ENCODE assay signal across 19 cellular contexts in genomic region chr1:5734414-5734813, GRCh38.
A peak's percentile ranks its signal among the peaks of the same experiment; 100 is the strongest.
DNase-seq lines count a peak whose midpoint lies in the region; ATAC-seq, FAIRE-seq and TF ChIP-seq lines count a peak whose summit lies in the region.
"Had no signal": no experiment of that assay in that cellular context is flagged by ENCODE, and none has a peak within 500 bp of the region (broad histone marks: within the 10 kb centered on the region; RNA-seq: fewer than 3 reads in every experiment).

No MANE protein-coding gene starts in this region.

- no peak overlapping the region for H3K4me3 ChIP-seq in right lobe of liver
- no peak overlapping the region for H3K4me3 ChIP-seq in HepG2 (replicated peaks in 1 of 3; ENCODE audit: insufficient read depth in 1 of 3, low read depth in 2 of 3, low read length in 3 of 3)
- no peak overlapping the region for H3K4me3 ChIP-seq in kidney (ENCODE audit: low read length in 2 of 2)
- H3K4me3 ChIP-seq in GM23338, result no peak overlapping the region
- H3K4me3 ChIP-seq: BLaER1, HAP-1 had no signal

- no peaks in the 10 kb centered on the region for H3F3A ChIP-seq in GM23338 (replicated peaks; ENCODE audit: low read depth)

- peaks cover 2% of the 10 kb centered on the region; the same call in 2 of the 3 replicates for H3K9me3 Mint-ChIP-seq in GM23338
- H3K9me3 Mint-ChIP-seq: CD14-positive monocyte had no signal

- TF ChIP-seq RAD21 in HepG2 (CRISPR knock-in tag; IDR thresholded peaks at IDR 0.05), result no peak

- no peak overlapping the region for H3K27ac ChIP-seq in right lobe of liver
- H3K27ac ChIP-seq in HepG2 (ENCODE audit: extremely low read length, insufficient read depth, low read length), result no peak overlapping the region
- no peak overlapping the region for H3K27ac ChIP-seq in kidney (ENCODE audit: low read depth in 2 of 2, low read length in 2 of 2)
- no peak overlapping the region for H3K27ac ChIP-seq in GM23338 (ENCODE audit: low read depth)
- H3K27ac ChIP-seq: BLaER1, HL-60 had no signal

- no TSS peak for BruUV-seq in HepG2 (replicated peaks; lab: Mats Ljungman, UMichigan)

- no peaks in the 10 kb centered on the region for H3K27me3 ChIP-seq in right lobe of liver
- H3K27me3 ChIP-seq in HepG2 (ENCODE audit: control insufficient read depth in 1 of 2, insufficient read depth in 2 of 2, low read length in 2 of 2), result peaks cover 2 to 35% of the 10 kb centered on the region in 2 experiments; a peak in 3 of 5 replicates
- H3K27me3 ChIP-seq in GM23338 (ENCODE audit: insufficient read depth), result no peaks in the 10 kb centered on the region
- H3K27me3 ChIP-seq: BLaER1 had no signal

- H3K79me2 ChIP-seq in HepG2 (ENCODE audit: insufficient read depth, low read length) (no peaks in the 10 kb centered on the region), GM23338 (replicated peaks; ENCODE audit: insufficient read depth) (no peaks in the 10 kb centered on the region)

- H3K36me3 ChIP-seq in right lobe of liver (no peaks in the 10 kb centered on the region), HepG2 (replicated peaks in 1 of 2; ENCODE audit: control insufficient read depth in 1 of 2, insufficient read depth in 2 of 2, low read length in 2 of 2) (no peaks in the 10 kb centered on the region), kidney (ENCODE audit: control insufficient read depth in 1 of 2, insufficient read depth in 2 of 2, low read length in 2 of 2) (no peaks in the 10 kb centered on the region), GM23338 (ENCODE audit: insufficient read depth) (peaks cover 4% of the 10 kb centered on the region; the same call in 1 of the 2 replicates)
- H3K36me3 ChIP-seq: BLaER1, HAP-1 had no signal

- no peak for TF ChIP-seq CTCF in right lobe of liver (IDR thresholded peaks at IDR 0.05)
- TF ChIP-seq CTCF in HepG2 (CRISPR knock-in tag; IDR thresholded peaks at IDR 0.05), result no peak
- TF ChIP-seq CTCF in kidney (IDR thresholded peaks at IDR 0.05; ENCODE audit: borderline replicate concordance, extremely low read depth, insufficient read depth), result no peak
- no peak for TF ChIP-seq CTCF in GM23338 (conservative IDR thresholded peaks at IDR 0.05; ENCODE audit: low read depth in 2 of 2)

- no peak overlapping the region for H3K27ac Mint-ChIP-seq in GM23338
- H3K27ac Mint-ChIP-seq: CD14-positive monocyte; CD4-positive, alpha-beta memory T cell had no signal

- H3K36me3 Mint-ChIP-seq in GM23338 (ENCODE audit: low read depth), result no peaks in the 10 kb centered on the region
- H3K36me3 Mint-ChIP-seq: CD14-positive monocyte; CD4-positive, alpha-beta memory T cell had no signal

- POLR2A ChIA-PET in HepG2 (lab: Yijun Ruan, JAX), result no interaction called here

- TF ChIP-seq POLR2A in right lobe of liver (IDR thresholded peaks at IDR 0.05) (no peak), HepG2 (IDR thresholded peaks at IDR 0.05; ENCODE audit: insufficient read depth in 1 of 2, low read depth in 2 of 2, low read length in 2 of 2) (no peak)

- ATAC-seq in right lobe of liver, result no peak
- no peak for ATAC-seq in HepG2
- ATAC-seq in GM23338, result no peak
- no peak for ATAC-seq in HG02678 (IDR thresholded peaks at IDR 0.05; ENCODE audit: unreplicated experiment)

- H3K4me1 Mint-ChIP-seq in GM23338, result no peaks in the 10 kb centered on the region
- H3K4me1 Mint-ChIP-seq: CD14-positive monocyte had no signal

- CTCF ChIA-PET in HepG2 (lab: Yijun Ruan, JAX; ENCODE audit: low intra/inter-chr PET ratio, low total read pairs), result no interaction called here

- no peaks in the 10 kb centered on the region for H3K9me2 ChIP-seq in GM23338 (ENCODE audit: insufficient read depth)

- intact Hi-C loops in right lobe of liver (cut with DNase I), result no loop called here
- intact Hi-C loops in HepG2 (cut with micrococcal nuclease; ENCODE audit: unreplicated experiment), result no loop called here
- intact Hi-C loops in kidney (cut with DNase I), result no loop called here
- intact Hi-C loops in posterior vena cava (cut with DNase I), result no loop called here

- TF ChIP-seq EP300 in HepG2 (IDR thresholded peaks at IDR 0.05; ENCODE audit: low read depth in 2 of 2, low read length in 2 of 2) (no peak), HepG2 (CRISPR knock-in tag; IDR thresholded peaks at IDR 0.05; ENCODE audit: borderline replicate concordance) (no peak)

- peaks cover 5% of the 10 kb centered on the region for H3K27me3 Mint-ChIP-seq in GM23338 (ENCODE audit: insufficient read depth, low read depth, poor library complexity)

- FAIRE-seq in HepG2 (lab: Jason Lieb, UNC) (no peak), kidney (lab: Jason Lieb, UNC) (no peak)
- FAIRE-seq: GM12892, GM18507 had no signal

- in situ Hi-C loops in HepG2 (cut with HindIII; ENCODE audit: extremely low pct_ligation_motif_present, low pct_unique_long_range_greater_than_20kb), result no loop called here

- H3K9me3 ChIP-seq in right lobe of liver, result no peaks in the 10 kb centered on the region
- no peaks in the 10 kb centered on the region for H3K9me3 ChIP-seq in HepG2 (ENCODE audit: low read length)
- H3K9me3 ChIP-seq in kidney (ENCODE audit: control insufficient read depth in 1 of 2, low read length in 2 of 2), result no peaks in the 10 kb centered on the region
- H3K9me3 ChIP-seq: BLaER1, HAP-1 had no signal

- WGBS in right lobe of liver (ENCODE audit: insufficient coverage, low coverage, low lambda C conversion rate, missing lambda C conversion rate), result 35% methylated on average over 4 of the region's 8 CpGs
- WGBS in HepG2 (ENCODE audit: low lambda C conversion rate), result 3% methylated on average over 6 of the region's 8 CpGs

- H3K4me2 ChIP-seq in HepG2 (ENCODE audit: low read depth, low read length) (no peak overlapping the region), GM23338 (no peak overlapping the region)
- H3K4me2 ChIP-seq: BLaER1 had no signal

- no peak overlapping the region for H3K4me3 Mint-ChIP-seq in GM23338
- H3K4me3 Mint-ChIP-seq: CD14-positive monocyte; CD4-positive, alpha-beta memory T cell had no signal

- DNase-seq in right lobe of liver, result peak in 2 of 3 donors; percentile 8 to 9
- no peak for DNase-seq in HepG2 (ENCODE audit: low spot score)
- peak; percentile 30 for DNase-seq in kidney
- peak; percentile 50 for DNase-seq in posterior vena cava (ENCODE audit: low spot score)
- DNase-seq in NCI-H2227 (lab: John Stamatoyannopoulos, UW; ENCODE audit: unreplicated experiment), result no peak
- no peak for DNase-seq in GM23338 (ENCODE audit: low spot score)
- DNase-seq: 8988T; CD4-positive, alpha-beta memory T cell; DMS153; DMS79; GDM1; IMR-90 had no signal

- no peaks in the 10 kb centered on the region for H4K20me1 ChIP-seq in HepG2 (ENCODE audit: insufficient read depth, low read length)
- H4K20me1 ChIP-seq in GM23338 (replicated peaks; ENCODE audit: insufficient read depth), result no peaks in the 10 kb centered on the region
- H4K20me1 ChIP-seq: BLaER1 had no signal

- H2AFZ ChIP-seq in HepG2 (ENCODE audit: low read length) (no peak overlapping the region), GM23338 (no peak overlapping the region)

- H3K4me1 ChIP-seq in right lobe of liver (no peaks in the 10 kb centered on the region), HepG2 (ENCODE audit: insufficient read depth, low read length) (no peaks in the 10 kb centered on the region), kidney (ENCODE audit: control insufficient read depth in 1 of 2, insufficient read depth in 1 of 2, low read depth in 1 of 2, low read length in 2 of 2) (no peaks in the 10 kb centered on the region), GM23338 (ENCODE audit: insufficient read depth) (no peaks in the 10 kb centered on the region)
- H3K4me1 ChIP-seq: HAP-1 had no signal

- H3K9ac ChIP-seq in HepG2 (ENCODE audit: insufficient read depth, low read depth, low read length) (no peak overlapping the region), kidney (ENCODE audit: low read length in 2 of 2) (no peak overlapping the region)
- H3K9ac ChIP-seq: BLaER1 had no signal

TF ChIP-seq in HepG2, 621 proteins besides CTCF, POLR2A, EP300 and RAD21 (continues in another document):
- TF ChIP-seq MEF2D (CRISPR knock-in tag; IDR thresholded peaks at IDR 0.05) (no peak), PRPF4 (IDR thresholded peaks at IDR 0.05; ENCODE audit: low read depth, low read length, poor library complexity, severe bottlenecking) (no peak), ZNF552 (CRISPR knock-in tag; IDR thresholded peaks at IDR 0.05; ENCODE audit: borderline replicate concordance) (no peak), ZNF576 (CRISPR knock-in tag; IDR thresholded peaks at IDR 0.05) (no peak), WIZ (CRISPR knock-in tag; IDR thresholded peaks at IDR 0.05) (no peak)

TF ChIP-seq in GM23338, 12 proteins besides CTCF, POLR2A, EP300 and RAD21 (continues in another document):
- TF ChIP-seq NANOG (IDR thresholded peaks at IDR 0.05; ENCODE audit: borderline replicate concordance), result no peak
- TF ChIP-seq STAT1 (IDR thresholded peaks at IDR 0.05; ENCODE audit: unreplicated experiment), result no peak
- TF ChIP-seq, protein P1, sequence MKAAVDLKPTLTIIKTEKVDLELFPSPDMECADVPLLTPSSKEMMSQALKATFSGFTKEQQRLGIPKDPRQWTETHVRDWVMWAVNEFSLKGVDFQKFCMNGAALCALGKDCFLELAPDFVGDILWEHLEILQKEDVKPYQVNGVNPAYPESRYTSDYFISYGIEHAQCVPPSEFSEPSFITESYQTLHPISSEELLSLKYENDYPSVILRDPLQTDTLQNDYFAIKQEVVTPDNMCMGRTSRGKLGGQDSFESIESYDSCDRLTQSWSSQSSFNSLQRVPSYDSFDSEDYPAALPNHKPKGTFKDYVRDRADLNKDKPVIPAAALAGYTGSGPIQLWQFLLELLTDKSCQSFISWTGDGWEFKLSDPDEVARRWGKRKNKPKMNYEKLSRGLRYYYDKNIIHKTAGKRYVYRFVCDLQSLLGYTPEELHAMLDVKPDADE (IDR thresholded peaks at IDR 0.05), result no peak
- no peak for TF ChIP-seq CREB1 (CRISPR knock-in tag; IDR thresholded peaks at IDR 0.05; ENCODE audit: low read depth)

Comparison
In these comparisons a context has a peak if more than half of its experiments do, and no peak if none do; other contexts are left out.
1. DNase-seq: peak in right lobe of liver (2 of 3), kidney (single experiment) and posterior vena cava (single experiment); none in HepG2 (single experiment), NCI-H2227 (single experiment) and GM23338 (single experiment).